In the genomic region with DNA sequence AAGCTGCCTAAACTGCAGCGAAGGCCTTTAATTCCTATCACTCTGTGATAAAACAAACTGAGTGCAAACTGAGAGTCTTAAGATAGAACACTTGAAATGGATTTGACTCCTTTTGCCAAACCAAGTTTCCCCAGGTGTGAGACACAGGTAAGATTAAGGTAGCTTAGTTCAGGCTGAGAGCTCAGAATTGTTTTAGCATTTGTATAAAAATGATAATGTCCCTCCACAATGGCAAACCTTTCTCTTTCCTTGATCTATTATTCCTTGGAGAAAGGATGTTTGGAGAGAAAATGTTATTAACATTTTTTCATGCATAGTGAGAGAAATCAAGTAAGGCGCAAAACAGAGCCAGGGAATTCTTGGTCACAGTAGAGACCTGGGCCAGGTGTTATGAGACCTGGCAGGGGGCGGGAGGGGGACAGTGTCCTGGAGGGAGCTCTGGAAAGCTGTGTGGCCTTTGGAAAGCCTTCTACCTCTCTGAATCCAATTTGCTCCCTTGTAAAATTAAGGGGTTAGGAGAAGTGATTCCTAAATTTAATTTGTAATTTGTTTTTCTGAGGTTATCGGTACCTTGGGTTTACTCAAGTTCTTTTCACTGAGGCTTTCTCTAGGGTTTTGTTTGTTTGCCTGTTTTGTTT, we compare ENCODE assay signal across 15 cellular contexts.
DNase-seq lines count a peak whose midpoint lies in the region; ATAC-seq and TF ChIP-seq lines count a peak whose summit lies in the region.
"Had no signal": no experiment of that assay in that cellular context is flagged by ENCODE, and none has a peak within 500 bp of the region (broad histone marks: within the 10 kb centered on the region; RNA-seq: fewer than 3 reads in every experiment).

No MANE protein-coding gene starts in this region.

- TF ChIP-seq CTCF in endodermal cell (conservative IDR thresholded peaks at IDR 0.05), result no peak

- H3K4me1 Mint-ChIP-seq in endodermal cell, result peaks cover 20% of the 10 kb centered on the region
- H3K4me1 Mint-ChIP-seq in stimulated activated naive B cell treated with anti-CD40 and anti-IgM and Interleukin-4, amounts not matched to agents 10 μg/mL and 1 μg/mL and 100 μg/mL, for 72 hours, result peaks cover 5% of the 10 kb centered on the region in 2 donors

- H3K9me3 Mint-ChIP-seq in endodermal cell, result peaks cover 9% of the 10 kb centered on the region
- H3K9me3 Mint-ChIP-seq in stimulated activated naive B cell treated with anti-CD40 and anti-IgM and Interleukin-4, amounts not matched to agents 10 μg/mL and 1 μg/mL and 100 μg/mL, for 72 hours, result peaks cover 12 to 21% of the 10 kb centered on the region in 2 donors

- no peak overlapping the region for H3K4me3 Mint-ChIP-seq in endodermal cell
- H3K4me3 Mint-ChIP-seq in stimulated activated naive B cell treated with anti-CD40 and anti-IgM and Interleukin-4, amounts not matched to agents 10 μg/mL and 1 μg/mL and 100 μg/mL, for 72 hours, result no peak overlapping the region

- H3K27ac Mint-ChIP-seq in endodermal cell, result peak overlapping the region; percentile 84
- peak overlapping the region; percentile 71 for H3K27ac Mint-ChIP-seq in stimulated activated naive B cell treated with anti-CD40 and anti-IgM and Interleukin-4, amounts not matched to agents 10 μg/mL and 1 μg/mL and 100 μg/mL, for 72 hours

- H3K4me3 ChIP-seq in HUES6 (ENCODE audit: low read depth, low read length) (no peak overlapping the region), endodermal cell (ENCODE audit: low read length) (no peak overlapping the region)
- H3K4me3 ChIP-seq: BLaER1 had no signal

- peak overlapping the region; percentile 13; the same call in 1 of the 2 replicates for H3K27ac ChIP-seq in HUES6 (ENCODE audit: low read depth, low read length)
- no peak overlapping the region for H3K27ac ChIP-seq in endodermal cell (ENCODE audit: low read depth, low read length)
- H3K27ac ChIP-seq: 22Rv1, BLaER1 had no signal

- no peaks in the 10 kb centered on the region for H3K27me3 Mint-ChIP-seq in endodermal cell (ENCODE audit: insufficient read depth)
- no peaks in the 10 kb centered on the region for H3K27me3 Mint-ChIP-seq in stimulated activated naive B cell treated with anti-CD40 and anti-IgM and Interleukin-4, amounts not matched to agents 10 μg/mL and 1 μg/mL and 100 μg/mL, for 72 hours
- H3K27me3 Mint-ChIP-seq: CD8-positive, alpha-beta memory T cell had no signal

- H3K36me3 ChIP-seq in HUES6 (ENCODE audit: control insufficient read depth, insufficient read depth, low read length) (no peaks in the 10 kb centered on the region), endodermal cell (ENCODE audit: control insufficient read depth, insufficient read depth, low read length) (no peaks in the 10 kb centered on the region)
- H3K36me3 ChIP-seq: BLaER1 had no signal

- H3K36me3 Mint-ChIP-seq in endodermal cell (ENCODE audit: low read depth), result no peaks in the 10 kb centered on the region
- peaks cover 0 to 13% of the 10 kb centered on the region in 2 donors for H3K36me3 Mint-ChIP-seq in stimulated activated naive B cell treated with anti-CD40 and anti-IgM and Interleukin-4, amounts not matched to agents 10 μg/mL and 1 μg/mL and 100 μg/mL, for 72 hours
- H3K36me3 Mint-ChIP-seq: CD8-positive, alpha-beta memory T cell had no signal

- DNase-seq in DMS79 (lab: John Stamatoyannopoulos, UW), result peak; percentile 34
- no peak for DNase-seq in DMS79 treated with DMSO at 0.1 percent for 48 hours (lab: John Stamatoyannopoulos, UW)
- DNase-seq in endodermal cell, result peak; percentile 84
- DNase-seq in stimulated activated naive B cell treated with anti-CD40 and anti-IgM and Interleukin-4, amounts not matched to agents 10 μg/mL and 1 μg/mL and 100 μg/mL, for 72 hours, result no peak
- no peak for DNase-seq in D341Med (ENCODE audit: low spot score)
- no peak for DNase-seq in ACHN
- DNase-seq: CD8-positive, alpha-beta memory T cell; DMS 273 treated with DMSO at 0.1 percent for 48 hours; EL; GOT3 had no signal

- ATAC-seq in stimulated activated naive B cell treated with anti-CD40 and anti-IgM and Interleukin-4, amounts not matched to agents 10 μg/mL and 1 μg/mL and 100 μg/mL, for 72 hours (replicated peaks), result no peak
- ATAC-seq in HG03354 (IDR thresholded peaks at IDR 0.05; ENCODE audit: poor library complexity, severe bottlenecking, unreplicated experiment), result no peak
- ATAC-seq: HCT116 had no signal

- H3K9ac ChIP-seq in HUES6 (ENCODE audit: low read length) (no peak overlapping the region), endodermal cell (ENCODE audit: extremely low read depth, low read length, poor library complexity, severe bottlenecking) (no peak overlapping the region)
- H3K9ac ChIP-seq: BLaER1 had no signal

- H3K27me3 ChIP-seq in HUES6 (ENCODE audit: control insufficient read depth, insufficient read depth, low read length) (no peaks in the 10 kb centered on the region), endodermal cell (ENCODE audit: control insufficient read depth, insufficient read depth, low read length, poor library complexity, severe bottlenecking) (no peaks in the 10 kb centered on the region)
- H3K27me3 ChIP-seq: BLaER1 had no signal

- H3K9me3 ChIP-seq in HUES6 (ENCODE audit: control insufficient read depth, insufficient read depth, low read depth, low read length), result peaks cover 13% of the 10 kb centered on the region
- H3K9me3 ChIP-seq in endodermal cell (ENCODE audit: control insufficient read depth, low read length), result peaks cover 17% of the 10 kb centered on the region

- H3K4me1 ChIP-seq in HUES6 (ENCODE audit: control insufficient read depth, insufficient read depth, low read length), result peaks cover 6% of the 10 kb centered on the region
- peaks cover 6% of the 10 kb centered on the region for H3K4me1 ChIP-seq in endodermal cell (ENCODE audit: control insufficient read depth, insufficient read depth, low read length)

- in situ Hi-C loops in ACHN (cut with HindIII; ENCODE audit: low pct_ligation_motif_present, low pct_unique_long_range_greater_than_20kb, low sequenced_read_pairs), result no loop called here

- 58 to 92% methylated on average over 2 to 4 of the region's 4 CpGs for WGBS in endodermal cell (ENCODE audit: insufficient coverage in 1 of 2, insufficient read length in 1 of 2), 2 experiments

Comparison
In these comparisons a context has a peak if more than half of its experiments do, and no peak if none do; other contexts are left out.
1. DNase-seq: peak in DMS79 (single experiment) and endodermal cell (single experiment); none in DMS79 treated with DMSO at 0.1 percent for 48 hours (single experiment), stimulated activated naive B cell treated with anti-CD40 and anti-IgM and Interleukin-4, amounts not matched to agents 10 μg/mL and 1 μg/mL and 100 μg/mL, for 72 hours (single experiment), D341Med (single experiment) and ACHN (single experiment).